In the genomic region with DNA sequence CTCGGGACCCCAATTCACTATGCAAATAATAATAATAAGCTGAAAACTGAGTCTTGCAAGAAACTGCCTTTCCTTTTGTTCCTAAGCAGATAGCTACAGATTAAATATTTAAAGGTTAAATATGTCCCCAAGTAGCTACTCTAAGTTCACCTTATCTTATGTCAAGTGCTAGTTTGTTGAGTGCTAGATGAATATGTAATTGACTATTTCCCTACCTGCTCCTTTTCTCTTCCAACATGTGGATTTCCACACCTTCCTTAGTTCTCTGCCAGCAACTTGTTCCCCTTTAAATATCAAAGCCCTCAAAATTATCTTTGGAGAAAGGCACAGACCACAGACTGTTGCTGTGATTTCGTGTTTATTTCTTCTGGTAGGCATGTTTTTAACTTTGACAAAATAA, we compare ENCODE assay signal across 21 cellular contexts.
DNase-seq lines count a peak whose midpoint lies in the region; ATAC-seq and TF ChIP-seq lines count a peak whose summit lies in the region.
"Had no signal": no experiment of that assay in that cellular context is flagged by ENCODE, and none has a peak within 500 bp of the region (broad histone marks: within the 10 kb centered on the region; RNA-seq: fewer than 3 reads in every experiment).

No MANE protein-coding gene starts in this region.

- no peak for TF ChIP-seq EP300 in gastroesophageal sphincter (IDR thresholded peaks at IDR 0.05)

- H3K4me3 ChIP-seq in GM23338: no peak overlapping the region
- H3K4me3 ChIP-seq in HUES6 (ENCODE audit: low read depth, low read length): no peak overlapping the region
- H3K4me3 ChIP-seq in left lung: no peak overlapping the region
- no peak overlapping the region for H3K4me3 ChIP-seq in gastroesophageal sphincter
- H3K4me3 ChIP-seq: A549; BLaER1 treated with 17β-estradiol and CSF1 and Interleukin-3, amounts not matched to agents 10 nM and 100 nM had no signal

- H3K27ac Mint-ChIP-seq in GM23338: peak overlapping the region; percentile 15; the same call in 1 of the 2 replicates
- H3K27ac Mint-ChIP-seq: CD14-positive monocyte; CD4-positive, alpha-beta T cell; CD8-positive, alpha-beta memory T cell had no signal

- intact Hi-C loops in left lung (cut with DNase I): no loop called here

- no peaks in the 10 kb centered on the region for H3K36me3 ChIP-seq in GM23338 (ENCODE audit: insufficient read depth)
- H3K36me3 ChIP-seq in HUES6 (ENCODE audit: control insufficient read depth, insufficient read depth, low read length): no peaks in the 10 kb centered on the region
- no peaks in the 10 kb centered on the region for H3K36me3 ChIP-seq in left lung
- H3K36me3 ChIP-seq in gastroesophageal sphincter: no peaks in the 10 kb centered on the region
- H3K36me3 ChIP-seq: BE2C; BLaER1 treated with 17β-estradiol and CSF1 and Interleukin-3, amounts not matched to agents 10 nM and 100 nM had no signal

- no peak for TF ChIP-seq CTCF in GM23338 (conservative IDR thresholded peaks at IDR 0.05; ENCODE audit: low read depth in 2 of 2)
- TF ChIP-seq CTCF in left lung (IDR thresholded peaks at IDR 0.05): no peak
- no peak for TF ChIP-seq CTCF in gastroesophageal sphincter (IDR thresholded peaks at IDR 0.05)

- H3K79me2 ChIP-seq in GM23338 (replicated peaks; ENCODE audit: insufficient read depth): no peaks in the 10 kb centered on the region

- H3K9me3 ChIP-seq in HUES6 (ENCODE audit: control insufficient read depth, insufficient read depth, low read depth, low read length) (no peaks in the 10 kb centered on the region), left lung (no peaks in the 10 kb centered on the region), gastroesophageal sphincter (no peaks in the 10 kb centered on the region)
- H3K9me3 ChIP-seq: A549; BE2C; BLaER1 treated with 17β-estradiol and CSF1 and Interleukin-3, amounts not matched to agents 10 nM and 100 nM had no signal

- no peak for ATAC-seq in GM23338
- peak; percentile 57 for ATAC-seq in left lung
- no peak for ATAC-seq in HG03159 (IDR thresholded peaks at IDR 0.05; ENCODE audit: unreplicated experiment)
- ATAC-seq in gastroesophageal sphincter: no peak
- ATAC-seq: A549, HCT116 had no signal

- H3K9me3 Mint-ChIP-seq in GM23338: no peaks in the 10 kb centered on the region
- H3K9me3 Mint-ChIP-seq: CD4-positive, alpha-beta T cell had no signal

- peaks cover 26% of the 10 kb centered on the region for H3K4me1 Mint-ChIP-seq in GM23338
- H3K4me1 Mint-ChIP-seq: CD14-positive monocyte; CD8-positive, alpha-beta memory T cell had no signal

- H3K27me3 ChIP-seq in GM23338 (ENCODE audit: insufficient read depth) (no peaks in the 10 kb centered on the region), HUES6 (ENCODE audit: control insufficient read depth, insufficient read depth, low read length) (no peaks in the 10 kb centered on the region), left lung (no peaks in the 10 kb centered on the region), gastroesophageal sphincter (no peaks in the 10 kb centered on the region)
- H3K27me3 ChIP-seq: BE2C; BLaER1 treated with 17β-estradiol and CSF1 and Interleukin-3, amounts not matched to agents 10 nM and 100 nM had no signal

- H3K36me3 Mint-ChIP-seq in GM23338 (ENCODE audit: low read depth): no peaks in the 10 kb centered on the region
- H3K36me3 Mint-ChIP-seq: CD14-positive monocyte; CD8-positive, alpha-beta memory T cell had no signal

- H3K4me3 Mint-ChIP-seq in GM23338: no peak overlapping the region
- H3K4me3 Mint-ChIP-seq: CD14-positive monocyte; CD4-positive, alpha-beta T cell; CD8-positive, alpha-beta memory T cell had no signal

- H3K9ac ChIP-seq in HUES6 (ENCODE audit: low read length): no peak overlapping the region
- H3K9ac ChIP-seq: BLaER1 treated with 17β-estradiol and CSF1 and Interleukin-3, amounts not matched to agents 10 nM and 100 nM had no signal

- no peak overlapping the region for H3K27ac ChIP-seq in GM23338 (ENCODE audit: low read depth)
- peak overlapping the region; percentile 63; the same call in 1 of the 2 replicates for H3K27ac ChIP-seq in HUES6 (ENCODE audit: low read depth, low read length)
- no peak overlapping the region for H3K27ac ChIP-seq in left lung
- H3K27ac ChIP-seq in gastroesophageal sphincter: no peak overlapping the region
- H3K27ac ChIP-seq: 22Rv1; A549; BLaER1 treated with 17β-estradiol and CSF1 and Interleukin-3, amounts not matched to agents 10 nM and 100 nM had no signal

- 40 to 69% methylated on average over 2 of the region's 2 CpGs for WGBS in gastroesophageal sphincter (ENCODE audit: low coverage in 1 of 2), 2 donors

- TF ChIP-seq POLR2A in gastroesophageal sphincter (IDR thresholded peaks at IDR 0.05): no peak

- H3K9me2 ChIP-seq in GM23338 (ENCODE audit: insufficient read depth): no peaks in the 10 kb centered on the region

- H2AFZ ChIP-seq in GM23338: no peak overlapping the region

- no peak for DNase-seq in GM23338 (ENCODE audit: low spot score)
- no peak for DNase-seq in left lung
- DNase-seq in COR-L47 (lab: John Stamatoyannopoulos, UW): no peak
- DNase-seq: ACHN; AML-193; BE2C; Calu3; CD4-positive, alpha-beta T cell; CD8-positive, alpha-beta memory T cell; DMS53; DMS79 treated with DMSO at 0.1 percent for 48 hours; GF-D8; H7 had no signal

- no peaks in the 10 kb centered on the region for H3F3A ChIP-seq in GM23338 (replicated peaks; ENCODE audit: low read depth)

- peak overlapping the region; percentile 59 for H3K4me2 ChIP-seq in GM23338
- H3K4me2 ChIP-seq: A549; BLaER1 treated with 17β-estradiol and CSF1 and Interleukin-3, amounts not matched to agents 10 nM and 100 nM had no signal

- no peaks in the 10 kb centered on the region for H4K20me1 ChIP-seq in GM23338 (replicated peaks; ENCODE audit: insufficient read depth)
- H4K20me1 ChIP-seq: BLaER1 treated with 17β-estradiol and CSF1 and Interleukin-3, amounts not matched to agents 10 nM and 100 nM had no signal

- H3K27me3 Mint-ChIP-seq in GM23338 (ENCODE audit: insufficient read depth, low read depth, poor library complexity): no peaks in the 10 kb centered on the region
- H3K27me3 Mint-ChIP-seq: CD4-positive, alpha-beta T cell; CD8-positive, alpha-beta memory T cell had no signal

- H3K4me1 ChIP-seq in GM23338 (ENCODE audit: insufficient read depth) (peaks cover 31% of the 10 kb centered on the region), HUES6 (ENCODE audit: control insufficient read depth, insufficient read depth, low read length) (peaks cover 27% of the 10 kb centered on the region), left lung (no peaks in the 10 kb centered on the region), gastroesophageal sphincter (no peaks in the 10 kb centered on the region)
- H3K4me1 ChIP-seq: A549, BE2C had no signal

TF ChIP-seq in GM23338, 12 proteins besides CTCF, POLR2A, EP300 and RAD21 (continues in another document):
- TF ChIP-seq EZH2phosphoT487 (IDR thresholded peaks at IDR 0.05; ENCODE audit: unreplicated experiment): no peak
- TF ChIP-seq NANOG (IDR thresholded peaks at IDR 0.05; ENCODE audit: borderline replicate concordance): no peak
- TF ChIP-seq, protein P1, sequence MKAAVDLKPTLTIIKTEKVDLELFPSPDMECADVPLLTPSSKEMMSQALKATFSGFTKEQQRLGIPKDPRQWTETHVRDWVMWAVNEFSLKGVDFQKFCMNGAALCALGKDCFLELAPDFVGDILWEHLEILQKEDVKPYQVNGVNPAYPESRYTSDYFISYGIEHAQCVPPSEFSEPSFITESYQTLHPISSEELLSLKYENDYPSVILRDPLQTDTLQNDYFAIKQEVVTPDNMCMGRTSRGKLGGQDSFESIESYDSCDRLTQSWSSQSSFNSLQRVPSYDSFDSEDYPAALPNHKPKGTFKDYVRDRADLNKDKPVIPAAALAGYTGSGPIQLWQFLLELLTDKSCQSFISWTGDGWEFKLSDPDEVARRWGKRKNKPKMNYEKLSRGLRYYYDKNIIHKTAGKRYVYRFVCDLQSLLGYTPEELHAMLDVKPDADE (IDR thresholded peaks at IDR 0.05): no peak
- TF ChIP-seq JUNB (IDR thresholded peaks at IDR 0.05; ENCODE audit: unreplicated experiment): no peak
